ENCODE assay signal across 8 cellular contexts in genomic region chr6:32954983-32955802, GRCh38. TPM values are rescaled to one million over a fixed set of nuclear protein-coding genes. Genes with fewer than 3 reads are reported as not detected.
A peak's percentile ranks its signal among the peaks of the same experiment; 100 is the strongest.
DNase-seq lines count a peak whose midpoint lies in the region; ATAC-seq, FAIRE-seq and TF ChIP-seq lines count a peak whose summit lies in the region.

No MANE protein-coding gene starts in this region.

- H3K9me3 Mint-ChIP-seq in activated naive CD8-positive, alpha-beta T cell treated with anti-CD3 and anti-CD28 coated beads, Interleukin-2, amount 10 ng/mL, durations not matched to agents 7 days and 5 days = no peaks in the 10 kb centered on the region
- no peaks in the 10 kb centered on the region for H3K9me3 Mint-ChIP-seq in mesothelial cell of epicardium

- H3K27ac Mint-ChIP-seq in activated naive CD8-positive, alpha-beta T cell treated with anti-CD3 and anti-CD28 coated beads, Interleukin-2, amount 10 ng/mL, durations not matched to agents 7 days and 5 days = peak overlapping the region; percentile 0
- no peak overlapping the region for H3K27ac Mint-ChIP-seq in mesothelial cell of epicardium

- peak; percentile 28 for ATAC-seq in activated naive CD8-positive, alpha-beta T cell treated with anti-CD3 and anti-CD28 coated beads, Interleukin-2, amount 10 ng/mL, durations not matched to agents 7 days and 5 days (ENCODE audit: low read depth)
- no peak for ATAC-seq in GM18873 (IDR thresholded peaks at IDR 0.05; ENCODE audit: low FRiP score, unreplicated experiment)

- no peak for FAIRE-seq in D721Med (lab: Jason Lieb, UNC)

- peaks cover 15% of the 10 kb centered on the region for H3K36me3 Mint-ChIP-seq in activated naive CD8-positive, alpha-beta T cell treated with anti-CD3 and anti-CD28 coated beads, Interleukin-2, amount 10 ng/mL, durations not matched to agents 7 days and 5 days
- no peaks in the 10 kb centered on the region for H3K36me3 Mint-ChIP-seq in mesothelial cell of epicardium

- TF ChIP-seq CTCF in D721Med (IDR thresholded peaks at IDR 0.05; ENCODE audit: insufficient read depth, missing control alignments) = peak; percentile 30
- peak; percentile 41 for TF ChIP-seq CTCF in HFF-Myc (IDR thresholded peaks at IDR 0.05; ENCODE audit: low read depth, low read length, missing control alignments)
- peak; percentile 6 for TF ChIP-seq CTCF in mesothelial cell of epicardium (IDR thresholded peaks at IDR 0.05; ENCODE audit: unreplicated experiment)

- POLR2A ChIA-PET in activated naive CD8-positive, alpha-beta T cell treated with anti-CD3 and anti-CD28 coated beads, Interleukin-2, amount 10 ng/mL, durations not matched to agents 7 days and 5 days (lab: Charles Lee) = interaction anchor here (0.6 to 10.8 kb wide), 8 partner anchors 11 to 111 kb away, joined by 3 to 261 read pairs (median 11); partner anchors contain the start of gene BRD2

- H3K4me1 Mint-ChIP-seq in activated naive CD8-positive, alpha-beta T cell treated with anti-CD3 and anti-CD28 coated beads, Interleukin-2, amount 10 ng/mL, durations not matched to agents 7 days and 5 days = peaks cover 38% of the 10 kb centered on the region
- H3K4me1 Mint-ChIP-seq in mesothelial cell of epicardium = no peaks in the 10 kb centered on the region

- H3K27me3 Mint-ChIP-seq in activated naive CD8-positive, alpha-beta T cell treated with anti-CD3 and anti-CD28 coated beads, Interleukin-2, amount 10 ng/mL, durations not matched to agents 7 days and 5 days = no peaks in the 10 kb centered on the region
- no peaks in the 10 kb centered on the region for H3K27me3 Mint-ChIP-seq in mesothelial cell of epicardium (ENCODE audit: low read depth)

- no peak overlapping the region for H3K4me3 ChIP-seq in HFF-Myc (replicated peaks; ENCODE audit: low read depth, low read length)

- DNase-seq in D721Med (ENCODE audit: insufficient read length, low spot score) = no peak
- no peak for DNase-seq in HFF-Myc (ENCODE audit: extremely low read depth, low read depth)
- DNase-seq in activated naive CD8-positive, alpha-beta T cell treated with anti-CD3 and anti-CD28 coated beads, Interleukin-2, amount 10 ng/mL, durations not matched to agents 7 days and 5 days = no peak
- no peak for DNase-seq in mesothelial cell of epicardium (ENCODE audit: low spot score in 2 of 2, unreplicated experiment in 2 of 2)
- no peak for DNase-seq in mucosa of gallbladder (ENCODE audit: low spot score)
- DNase-seq in COLO829 (ENCODE audit: low spot score) = no peak
- DNase-seq in NCI-H2171 treated with DMSO at 0.1 percent for 48 hours (lab: John Stamatoyannopoulos, UW) = no peak

- H3K4me3 Mint-ChIP-seq in activated naive CD8-positive, alpha-beta T cell treated with anti-CD3 and anti-CD28 coated beads, Interleukin-2, amount 10 ng/mL, durations not matched to agents 7 days and 5 days = no peak overlapping the region
- H3K4me3 Mint-ChIP-seq in mesothelial cell of epicardium = no peak overlapping the region

RNA-seq across cellular contexts. Expression of gene HLA-DMA, which starts 2.3 kb away (rescaled TPM):
- total RNA-seq in activated naive CD8-positive, alpha-beta T cell treated with anti-CD3 and anti-CD28 coated beads, Interleukin-2, amount 10 ng/mL, durations not matched to agents 7 days and 5 days = 10 to 100 TPM; 32.1 to 36.1 TPM
- total RNA-seq in mesothelial cell of epicardium (1.7 to 2.1 TPM (median 2.0 TPM) in 3 replicates), mucosa of gallbladder (68.2 TPM)

RNA-seq across cellular contexts. Expression of gene BRD2, which starts 13.2 kb away (rescaled TPM):
- 100 to 1,000 TPM; 365 to 371 TPM for total RNA-seq in activated naive CD8-positive, alpha-beta T cell treated with anti-CD3 and anti-CD28 coated beads, Interleukin-2, amount 10 ng/mL, durations not matched to agents 7 days and 5 days
- 235 to 261 TPM (median 246 TPM) in 3 replicates for total RNA-seq in mesothelial cell of epicardium
- total RNA-seq in mucosa of gallbladder = 150 TPM

RNA-seq across cellular contexts. Expression of gene HLA-DMB, which starts 14.4 kb away (rescaled TPM):
- 10 to 100 TPM; 14.0 to 14.7 TPM for total RNA-seq in activated naive CD8-positive, alpha-beta T cell treated with anti-CD3 and anti-CD28 coated beads, Interleukin-2, amount 10 ng/mL, durations not matched to agents 7 days and 5 days
- total RNA-seq in mesothelial cell of epicardium = not detected in 3 replicates
- 43.2 TPM for total RNA-seq in mucosa of gallbladder

RNA-seq across cellular contexts. Expression of gene HLA-DOA, which starts 54.2 kb away (rescaled TPM):
- total RNA-seq in activated naive CD8-positive, alpha-beta T cell treated with anti-CD3 and anti-CD28 coated beads, Interleukin-2, amount 10 ng/mL, durations not matched to agents 7 days and 5 days = 1 to 10 TPM; 7.5 to 8.3 TPM
- total RNA-seq in mesothelial cell of epicardium (4.8 to 6.1 TPM (median 5.8 TPM) in 3 replicates), mucosa of gallbladder (8.4 TPM)

Comparison
In these comparisons a context has a peak if more than half of its experiments do, and no peak if none do; other contexts are left out.
1. RNA of gene HLA-DMA, which starts 2.3 kb away (total RNA-seq): 68.2 TPM in mucosa of gallbladder (single experiment) and 32.1 to 36.1 TPM in activated naive CD8-positive, alpha-beta T cell treated with anti-CD3 and anti-CD28 coated beads, Interleukin-2, amount 10 ng/mL, durations not matched to agents 7 days and 5 days; 1.7 to 2.1 TPM in mesothelial cell of epicardium; every median in the first group is over 10 times any median in the second.
2. RNA of gene HLA-DMB, which starts 14.4 kb away (total RNA-seq): 43.2 TPM in mucosa of gallbladder (single experiment) and 14.0 to 14.7 TPM in activated naive CD8-positive, alpha-beta T cell treated with anti-CD3 and anti-CD28 coated beads, Interleukin-2, amount 10 ng/mL, durations not matched to agents 7 days and 5 days; not detected in mesothelial cell of epicardium; every median in the first group is over 10 times any median in the second.
3. Peak in every context shown above with its lines, with median percentiles within 50 percentile points of each other: CTCF ChIP-seq.